In genomic region chr18:22342625-22343024, GRCh38 we compare ENCODE assay signal across 7 cellular contexts.
A peak's percentile ranks its signal among the peaks of the same experiment; 100 is the strongest.
DNase-seq lines count a peak whose midpoint lies in the region; ATAC-seq and TF ChIP-seq lines count a peak whose summit lies in the region.

No MANE protein-coding gene starts in this region.

- H3K4me3 ChIP-seq in astrocyte of the cerebellum (ENCODE audit: low read depth, low read length) = no peak overlapping the region
- no peak overlapping the region for H3K4me3 ChIP-seq in mucosa of descending colon
- no peak overlapping the region for H3K4me3 ChIP-seq in smooth muscle cell

- no peaks in the 10 kb centered on the region for H3K27me3 ChIP-seq in smooth muscle cell (ENCODE audit: low read depth)

- no peak overlapping the region for H3K27ac Mint-ChIP-seq in Calu3 (ENCODE audit: unreplicated experiment)

- TF ChIP-seq CTCF in Calu3 (IDR thresholded peaks at IDR 0.05; ENCODE audit: unreplicated experiment) (no peak), astrocyte of the cerebellum (IDR thresholded peaks at IDR 0.05; ENCODE audit: low read depth, low read length, missing control alignments) (no peak), mucosa of descending colon (IDR thresholded peaks at IDR 0.05) (no peak), GM10266 (IDR thresholded peaks at IDR 0.05; ENCODE audit: control insufficient read depth, insufficient read depth, low read depth, missing control alignments) (no peak), smooth muscle cell (IDR thresholded peaks at IDR 0.05; ENCODE audit: borderline replicate concordance, insufficient read depth, poor library complexity, severe bottlenecking) (no peak)

- no peaks in the 10 kb centered on the region for H3K27me3 Mint-ChIP-seq in Calu3 (ENCODE audit: unreplicated experiment)

- CTCF ChIA-PET in Calu3 (lab: Charles Lee) = no interaction called here

- BruUV-seq in Calu3 (replicated peaks; lab: Mats Ljungman, UMichigan) = no TSS peak

- no peak overlapping the region for H3K4me3 Mint-ChIP-seq in Calu3 (ENCODE audit: low read depth, unreplicated experiment)

- H3K27ac ChIP-seq in smooth muscle cell (ENCODE audit: low read depth) = no peak overlapping the region

- H3K36me3 Mint-ChIP-seq in Calu3 (ENCODE audit: insufficient read depth, unreplicated experiment) = peaks cover 19% of the 10 kb centered on the region

- H3K79me2 ChIP-seq in smooth muscle cell (ENCODE audit: low read depth) = no peaks in the 10 kb centered on the region

- no peaks in the 10 kb centered on the region for H3K9me3 Mint-ChIP-seq in Calu3 (ENCODE audit: low read depth, unreplicated experiment)

- peaks cover 73% of the 10 kb centered on the region for H3K4me1 Mint-ChIP-seq in Calu3 (ENCODE audit: low read depth, unreplicated experiment)

- H3K9me3 ChIP-seq in mucosa of descending colon = no peaks in the 10 kb centered on the region
- no peaks in the 10 kb centered on the region for H3K9me3 ChIP-seq in smooth muscle cell (replicated peaks; ENCODE audit: low read depth)

- ATAC-seq in mucosa of descending colon (peak; percentile 62), HG03039 (IDR thresholded peaks at IDR 0.05; ENCODE audit: unreplicated experiment) (no peak)

- intact Hi-C loops in Calu3 (cut with micrococcal nuclease; ENCODE audit: unreplicated experiment) = no loop called here
- intact Hi-C loops in mucosa of descending colon (cut with DNase I, micrococcal nuclease) = no loop called here

- H3K9ac ChIP-seq in smooth muscle cell (ENCODE audit: low read depth) = no peak overlapping the region

- H2AFZ ChIP-seq in smooth muscle cell (ENCODE audit: low read depth) = no peak overlapping the region

- DNase-seq in Calu3 = peak; percentile 71
- peak; percentile 87 for DNase-seq in HT1080 (ENCODE audit: low read depth)
- peak; percentile 79 for DNase-seq in astrocyte of the cerebellum (ENCODE audit: low read depth)
- peak in 2 of 3 donors; percentile 67 to 82 for DNase-seq in mucosa of descending colon
- no peak for DNase-seq in GM10266 (ENCODE audit: extremely low spot score)
- DNase-seq in smooth muscle cell (lab: John Stamatoyannopoulos, UW; ENCODE audit: unreplicated experiment) = no peak

- peaks cover 11% of the 10 kb centered on the region for H3F3A ChIP-seq in smooth muscle cell (ENCODE audit: low read depth)

- no peaks in the 10 kb centered on the region for H4K20me1 ChIP-seq in smooth muscle cell (ENCODE audit: low read depth)

- in situ Hi-C loops in astrocyte of the cerebellum (cut with HindIII; ENCODE audit: low sequenced_read_pairs) = no loop called here

- H3K4me1 ChIP-seq in mucosa of descending colon (ENCODE audit: low read depth) (peaks cover 23% of the 10 kb centered on the region), smooth muscle cell (ENCODE audit: low read depth) (peaks cover 1% of the 10 kb centered on the region)

- no peaks in the 10 kb centered on the region for H3K36me3 ChIP-seq in mucosa of descending colon (ENCODE audit: low read depth)
- no peaks in the 10 kb centered on the region for H3K36me3 ChIP-seq in smooth muscle cell (ENCODE audit: low read depth)

- 71% methylated on average over 4 of the region's 4 CpGs for WGBS in smooth muscle cell (ENCODE audit: low lambda C conversion rate)

- H3K4me2 ChIP-seq in smooth muscle cell = no peak overlapping the region

Comparison
In these comparisons a context has a peak if more than half of its experiments do, and no peak if none do; other contexts are left out.
1. DNase-seq: peak in Calu3 (single experiment), HT1080 (single experiment), astrocyte of the cerebellum (single experiment) and mucosa of descending colon (2 of 3); none in GM10266 (single experiment) and smooth muscle cell (single experiment).